In the genomic region with DNA sequence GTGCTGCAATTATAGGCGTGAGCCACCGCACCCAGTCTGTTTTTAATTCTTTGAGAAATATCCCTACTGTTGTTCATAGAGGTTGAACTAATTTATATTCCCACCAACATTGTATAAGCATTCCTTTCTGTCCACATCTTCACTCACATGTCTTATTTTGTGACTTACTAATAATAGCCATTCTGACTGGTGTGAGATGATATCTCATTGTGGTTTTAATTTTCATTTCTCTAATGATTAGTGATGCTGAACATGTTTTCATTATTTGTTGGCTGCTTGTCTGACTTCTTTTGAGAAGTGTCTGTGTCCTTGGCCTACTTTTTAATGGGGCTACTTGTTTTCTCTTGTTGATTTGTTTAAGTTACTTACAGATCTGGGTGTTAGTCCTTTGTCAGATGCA, we compare ENCODE assay signal across 33 cellular contexts.
DNase-seq lines count a peak whose midpoint lies in the region; ATAC-seq, FAIRE-seq and TF ChIP-seq lines count a peak whose summit lies in the region.
"Had no signal": no experiment of that assay in that cellular context is flagged by ENCODE, and none has a peak within 500 bp of the region (broad histone marks: within the 10 kb centered on the region; RNA-seq: fewer than 3 reads in every experiment).

No MANE protein-coding gene starts in this region.

- no peaks in the 10 kb centered on the region for H3K36me3 Mint-ChIP-seq in activated B cell treated with CpG ODN at 0.5 μM for 24 hours (ENCODE audit: low read depth)
- H3K36me3 Mint-ChIP-seq: activated naive CD8-positive, alpha-beta T cell treated with anti-CD3 and anti-CD28 coated beads, Interleukin-2, amount 10 ng/mL, durations not matched to agents 7 days and 5 days; CD4-positive, alpha-beta memory T cell had no signal

- no peaks in the 10 kb centered on the region for H3K9me3 Mint-ChIP-seq in activated B cell treated with CpG ODN at 0.5 μM for 24 hours
- H3K9me3 Mint-ChIP-seq: activated CD4-positive, alpha-beta memory T cell treated with anti-CD3 and anti-CD28 coated beads, Interleukin-2, amount 10 ng/mL, durations not matched to agents 7 days and 5 days; activated naive CD8-positive, alpha-beta T cell treated with anti-CD3 and anti-CD28 coated beads, Interleukin-2, amount 10 ng/mL, durations not matched to agents 7 days and 5 days had no signal

- no peaks in the 10 kb centered on the region for H3K27me3 Mint-ChIP-seq in activated B cell treated with CpG ODN at 0.5 μM for 24 hours
- H3K27me3 Mint-ChIP-seq: activated CD4-positive, alpha-beta memory T cell treated with anti-CD3 and anti-CD28 coated beads, Interleukin-2, amount 10 ng/mL, durations not matched to agents 7 days and 5 days; activated naive CD8-positive, alpha-beta T cell treated with anti-CD3 and anti-CD28 coated beads, Interleukin-2, amount 10 ng/mL, durations not matched to agents 7 days and 5 days; CD4-positive, alpha-beta memory T cell had no signal

- CTCF ChIA-PET in activated B cell treated with CpG ODN at 0.5 μM for 24 hours (lab: Charles Lee), result no interaction called here

- no peaks in the 10 kb centered on the region for H3K4me1 ChIP-seq in pancreas
- H3K4me1 ChIP-seq in Peyer's patch, result no peaks in the 10 kb centered on the region
- H3K4me1 ChIP-seq: ascending aorta, foreskin keratinocyte, suprapubic skin had no signal

- peak; percentile 64 to 68 for ATAC-seq in activated CD4-positive, CD25-positive, alpha-beta regulatory T cell treated with anti-CD3 and anti-CD28 coated beads, Interleukin-2, amount 50 U/mL, for 24 hours
- peak; percentile 44 for ATAC-seq in HG02852 (IDR thresholded peaks at IDR 0.05; ENCODE audit: unreplicated experiment)
- peak; percentile 31 for ATAC-seq in activated B cell treated with CpG ODN at 0.5 μM for 24 hours (ENCODE audit: low read depth)
- no peak for ATAC-seq in pancreas
- ATAC-seq: esophagus mucosa, foreskin keratinocyte, mucosa of descending colon had no signal

- H3K9me3 ChIP-seq in pancreas (no peaks in the 10 kb centered on the region), Peyer's patch (no peaks in the 10 kb centered on the region)
- H3K9me3 ChIP-seq: mucosa of descending colon, suprapubic skin had no signal

- POLR2A ChIA-PET in activated B cell treated with CpG ODN at 0.5 μM for 24 hours (lab: Charles Lee), result no interaction called here

- H3K36me3 ChIP-seq in pancreas, result no peaks in the 10 kb centered on the region
- H3K36me3 ChIP-seq in Peyer's patch, result no peaks in the 10 kb centered on the region
- H3K36me3 ChIP-seq: ascending aorta, suprapubic skin had no signal

- peak overlapping the region; percentile 3 for H3K4me3 Mint-ChIP-seq in activated B cell treated with CpG ODN at 0.5 μM for 24 hours
- H3K4me3 Mint-ChIP-seq: activated CD4-positive, alpha-beta memory T cell treated with anti-CD3 and anti-CD28 coated beads, Interleukin-2, amount 10 ng/mL, durations not matched to agents 7 days and 5 days; activated naive CD8-positive, alpha-beta T cell treated with anti-CD3 and anti-CD28 coated beads, Interleukin-2, amount 10 ng/mL, durations not matched to agents 7 days and 5 days; CD4-positive, alpha-beta memory T cell; endodermal cell; nephron had no signal

- 75 to 84% methylated on average over 2 of the region's 2 CpGs for WGBS in pancreas, 2 donors

- peaks cover 0 to 9% (median 5%) of the 10 kb centered on the region in 4 donors for H3K27me3 ChIP-seq in pancreas
- no peaks in the 10 kb centered on the region for H3K27me3 ChIP-seq in Peyer's patch
- H3K27me3 ChIP-seq: ascending aorta, foreskin keratinocyte, suprapubic skin had no signal

- H3K4me1 Mint-ChIP-seq in activated B cell treated with CpG ODN at 0.5 μM for 24 hours, result peaks cover 44% of the 10 kb centered on the region

- H3K4me3 ChIP-seq in pancreas, result no peak overlapping the region
- H3K4me3 ChIP-seq in Peyer's patch, result no peak overlapping the region
- H3K4me3 ChIP-seq: ascending aorta, lung, mucosa of descending colon, suprapubic skin had no signal

- intact Hi-C loops in activated B cell treated with CpG ODN at 0.5 μM for 24 hours (cut with micrococcal nuclease), result loop anchor here (5.0 kb wide), 1 partner anchor 212 kb away; no protein-coding TSS in a partner anchor
- intact Hi-C loops in pancreas (cut with DNase I), result no loop called here

- TF ChIP-seq POLR2A in Peyer's patch (IDR thresholded peaks at IDR 0.05), result no peak

- FAIRE-seq in pancreas (lab: Jason Lieb, UNC), result no peak
- FAIRE-seq: H54 had no signal

- H3K27ac Mint-ChIP-seq in activated B cell treated with CpG ODN at 0.5 μM for 24 hours, result peak overlapping the region; percentile 51
- H3K27ac Mint-ChIP-seq: activated CD4-positive, alpha-beta memory T cell treated with anti-CD3 and anti-CD28 coated beads, Interleukin-2, amount 10 ng/mL, durations not matched to agents 7 days and 5 days; activated naive CD8-positive, alpha-beta T cell treated with anti-CD3 and anti-CD28 coated beads, Interleukin-2, amount 10 ng/mL, durations not matched to agents 7 days and 5 days; endodermal cell had no signal

- no peak overlapping the region for H3K27ac ChIP-seq in pancreas
- no peak overlapping the region for H3K27ac ChIP-seq in Peyer's patch
- H3K27ac ChIP-seq: 22Rv1, ascending aorta, foreskin keratinocyte, RWPE1, suprapubic skin had no signal

- no peak for DNase-seq in activated CD4-positive, CD25-positive, alpha-beta regulatory T cell (lab: John Stamatoyannopoulos, UW)
- no peak for DNase-seq in activated B cell treated with CpG ODN at 0.5 μM for 24 hours
- no peak for DNase-seq in NCI-H1930 (lab: John Stamatoyannopoulos, UW)
- no peak for DNase-seq in pancreas
- DNase-seq in A172 (ENCODE audit: low spot score), result no peak
- DNase-seq in Peyer's patch, result no peak
- DNase-seq: activated CD4-positive, alpha-beta memory T cell treated with anti-CD3 and anti-CD28 coated beads, Interleukin-2, amount 10 ng/mL, durations not matched to agents 7 days and 5 days; activated CD4-positive, alpha-beta T cell treated with anti-CD3 and anti-CD28 coated beads for 1 hour; activated gamma-delta T cell; activated naive CD8-positive, alpha-beta T cell treated with anti-CD3 and anti-CD28 coated beads, Interleukin-2, amount 10 ng/mL, durations not matched to agents 7 days and 5 days; CD4-positive, alpha-beta memory T cell; EL; endodermal cell; foreskin keratinocyte; KG1; kidney glomerular epithelial cell; mucosa of descending colon; NCI-H1417 treated with DMSO at 0.1 percent for 48 hours; NCI-H2081 treated with DMSO at 0.1 percent for 48 hours; NCI-H226; NCI-H774; stimulated activated CD4-positive, alpha-beta T cell treated with anti-CD3 and anti-CD28 coated beads, Interleukin-2, amount 100 ng/mL, for 24 hours; T-helper 1 cell had no signal

- no peak for TF ChIP-seq CTCF in activated B cell treated with CpG ODN at 0.5 μM for 24 hours (IDR thresholded peaks at IDR 0.05)
- no peak for TF ChIP-seq CTCF in pancreas (IDR thresholded peaks at IDR 0.05)
- no peak for TF ChIP-seq CTCF in Peyer's patch (IDR thresholded peaks at IDR 0.05)

Comparison
In these comparisons a context has a peak if more than half of its experiments do, and no peak if none do; other contexts are left out.
1. ATAC-seq: peak in activated CD4-positive, CD25-positive, alpha-beta regulatory T cell treated with anti-CD3 and anti-CD28 coated beads, Interleukin-2, amount 50 U/mL, for 24 hours (2 of 2), HG02852 (single experiment) and activated B cell treated with CpG ODN at 0.5 μM for 24 hours (single experiment); none in pancreas (0 of 4).